In genomic region chr10:63629363-63630084, GRCh38 we compare ENCODE assay signal across 1 cellular context.
TF ChIP-seq lines count a peak whose summit lies in the region.

No MANE protein-coding gene starts in this region.

TF ChIP-seq in HepG2, 621 proteins besides CTCF, POLR2A, EP300 and RAD21 (continued from another document and continues in another):
- TF ChIP-seq, protein P1, sequence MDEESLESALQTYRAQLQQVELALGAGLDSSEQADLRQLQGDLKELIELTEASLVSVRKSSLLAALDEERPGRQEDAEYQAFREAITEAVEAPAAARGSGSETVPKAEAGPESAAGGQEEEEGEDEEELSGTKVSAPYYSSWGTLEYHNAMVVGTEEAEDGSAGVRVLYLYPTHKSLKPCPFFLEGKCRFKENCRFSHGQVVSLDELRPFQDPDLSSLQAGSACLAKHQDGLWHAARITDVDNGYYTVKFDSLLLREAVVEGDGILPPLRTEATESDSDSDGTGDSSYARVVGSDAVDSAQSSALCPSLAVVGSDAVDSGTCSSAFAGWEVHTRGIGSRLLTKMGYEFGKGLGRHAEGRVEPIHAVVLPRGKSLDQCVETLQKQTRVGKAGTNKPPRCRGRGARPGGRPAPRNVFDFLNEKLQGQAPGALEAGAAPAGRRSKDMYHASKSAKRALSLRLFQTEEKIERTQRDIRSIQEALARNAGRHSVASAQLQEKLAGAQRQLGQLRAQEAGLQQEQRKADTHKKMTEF (CRISPR knock-in tag; IDR thresholded peaks at IDR 0.05) = peak; percentile 32; the same call in 1 of the 2 replicates
- TF ChIP-seq ZNF180 (CRISPR knock-in tag; IDR thresholded peaks at IDR 0.05; ENCODE audit: borderline replicate concordance, low read depth) = no peak
- TF ChIP-seq ZNF512 (CRISPR knock-in tag; IDR thresholded peaks at IDR 0.05) = no peak
- TF ChIP-seq ZNF580 (CRISPR knock-in tag; IDR thresholded peaks at IDR 0.05; ENCODE audit: borderline replicate concordance, low read depth) = no peak
- no peak for TF ChIP-seq NR3C1 (CRISPR knock-in tag; IDR thresholded peaks at IDR 0.05)
- peak; percentile 34; the same call in 1 of the 2 replicates for TF ChIP-seq KDM5A (IDR thresholded peaks at IDR 0.05; ENCODE audit: borderline replicate concordance, low read length)
- no peak for TF ChIP-seq ZNF280D (CRISPR knock-in tag; IDR thresholded peaks at IDR 0.05)
- no peak for TF ChIP-seq RFXAP (CRISPR knock-in tag; IDR thresholded peaks at IDR 0.05; ENCODE audit: borderline replicate concordance)
- TF ChIP-seq, protein P2, sequence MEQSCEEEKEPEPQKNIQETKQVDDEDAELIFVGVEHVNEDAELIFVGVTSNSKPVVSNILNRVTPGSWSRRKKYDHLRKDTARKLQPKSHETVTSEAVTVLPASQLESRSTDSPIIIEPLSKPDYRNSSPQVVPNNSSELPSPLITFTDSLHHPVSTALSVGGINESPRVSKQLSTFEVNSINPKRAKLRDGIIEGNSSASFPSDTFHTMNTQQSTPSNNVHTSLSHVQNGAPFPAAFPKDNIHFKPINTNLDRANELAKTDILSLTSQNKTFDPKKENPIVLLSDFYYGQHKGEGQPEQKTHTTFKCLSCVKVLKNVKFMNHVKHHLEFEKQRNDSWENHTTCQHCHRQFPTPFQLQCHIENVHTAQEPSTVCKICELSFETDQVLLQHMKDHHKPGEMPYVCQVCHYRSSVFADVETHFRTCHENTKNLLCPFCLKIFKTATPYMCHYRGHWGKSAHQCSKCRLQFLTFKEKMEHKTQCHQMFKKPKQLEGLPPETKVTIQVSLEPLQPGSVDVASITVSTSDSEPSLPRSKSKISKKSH (CRISPR knock-in tag; IDR thresholded peaks at IDR 0.05; ENCODE audit: borderline replicate concordance) = no peak; the same call in 1 of the 2 replicates
- TF ChIP-seq ZNF614 (CRISPR knock-in tag; IDR thresholded peaks at IDR 0.05; ENCODE audit: borderline replicate concordance) = peak; percentile 41; the same call in 1 of the 2 replicates
- no peak for TF ChIP-seq MLX (CRISPR knock-in tag; IDR thresholded peaks at IDR 0.05)
- no peak for TF ChIP-seq NCOA1 (CRISPR knock-in tag; IDR thresholded peaks at IDR 0.05)
- TF ChIP-seq KDM5B (CRISPR knock-in tag; IDR thresholded peaks at IDR 0.05; ENCODE audit: borderline replicate concordance) = 0 out of 2 replicates have a peak, but pooled peaks have one; percentile 64
- no peak for TF ChIP-seq SP140L (CRISPR knock-in tag; IDR thresholded peaks at IDR 0.05; ENCODE audit: borderline replicate concordance)
- TF ChIP-seq EED (CRISPR knock-in tag; IDR thresholded peaks at IDR 0.05) = peak; percentile 41; the same call in 1 of the 2 replicates
- no peak for TF ChIP-seq ZNF143 (CRISPR knock-in tag; IDR thresholded peaks at IDR 0.05)
- no peak for TF ChIP-seq ZNF446 (CRISPR knock-in tag; IDR thresholded peaks at IDR 0.05)
- no peak for TF ChIP-seq ZNF775 (CRISPR knock-in tag; IDR thresholded peaks at IDR 0.05; ENCODE audit: borderline replicate concordance)
- TF ChIP-seq ZNF558 (CRISPR knock-in tag; IDR thresholded peaks at IDR 0.05; ENCODE audit: borderline replicate concordance) = no peak
- no peak for TF ChIP-seq REXO4 (CRISPR knock-in tag; IDR thresholded peaks at IDR 0.05; ENCODE audit: borderline replicate concordance)
- TF ChIP-seq ZFP36 (IDR thresholded peaks at IDR 0.05; ENCODE audit: borderline replicate concordance, low read depth, low read length, partially characterized antibody) = no peak
- TF ChIP-seq, protein P3, sequence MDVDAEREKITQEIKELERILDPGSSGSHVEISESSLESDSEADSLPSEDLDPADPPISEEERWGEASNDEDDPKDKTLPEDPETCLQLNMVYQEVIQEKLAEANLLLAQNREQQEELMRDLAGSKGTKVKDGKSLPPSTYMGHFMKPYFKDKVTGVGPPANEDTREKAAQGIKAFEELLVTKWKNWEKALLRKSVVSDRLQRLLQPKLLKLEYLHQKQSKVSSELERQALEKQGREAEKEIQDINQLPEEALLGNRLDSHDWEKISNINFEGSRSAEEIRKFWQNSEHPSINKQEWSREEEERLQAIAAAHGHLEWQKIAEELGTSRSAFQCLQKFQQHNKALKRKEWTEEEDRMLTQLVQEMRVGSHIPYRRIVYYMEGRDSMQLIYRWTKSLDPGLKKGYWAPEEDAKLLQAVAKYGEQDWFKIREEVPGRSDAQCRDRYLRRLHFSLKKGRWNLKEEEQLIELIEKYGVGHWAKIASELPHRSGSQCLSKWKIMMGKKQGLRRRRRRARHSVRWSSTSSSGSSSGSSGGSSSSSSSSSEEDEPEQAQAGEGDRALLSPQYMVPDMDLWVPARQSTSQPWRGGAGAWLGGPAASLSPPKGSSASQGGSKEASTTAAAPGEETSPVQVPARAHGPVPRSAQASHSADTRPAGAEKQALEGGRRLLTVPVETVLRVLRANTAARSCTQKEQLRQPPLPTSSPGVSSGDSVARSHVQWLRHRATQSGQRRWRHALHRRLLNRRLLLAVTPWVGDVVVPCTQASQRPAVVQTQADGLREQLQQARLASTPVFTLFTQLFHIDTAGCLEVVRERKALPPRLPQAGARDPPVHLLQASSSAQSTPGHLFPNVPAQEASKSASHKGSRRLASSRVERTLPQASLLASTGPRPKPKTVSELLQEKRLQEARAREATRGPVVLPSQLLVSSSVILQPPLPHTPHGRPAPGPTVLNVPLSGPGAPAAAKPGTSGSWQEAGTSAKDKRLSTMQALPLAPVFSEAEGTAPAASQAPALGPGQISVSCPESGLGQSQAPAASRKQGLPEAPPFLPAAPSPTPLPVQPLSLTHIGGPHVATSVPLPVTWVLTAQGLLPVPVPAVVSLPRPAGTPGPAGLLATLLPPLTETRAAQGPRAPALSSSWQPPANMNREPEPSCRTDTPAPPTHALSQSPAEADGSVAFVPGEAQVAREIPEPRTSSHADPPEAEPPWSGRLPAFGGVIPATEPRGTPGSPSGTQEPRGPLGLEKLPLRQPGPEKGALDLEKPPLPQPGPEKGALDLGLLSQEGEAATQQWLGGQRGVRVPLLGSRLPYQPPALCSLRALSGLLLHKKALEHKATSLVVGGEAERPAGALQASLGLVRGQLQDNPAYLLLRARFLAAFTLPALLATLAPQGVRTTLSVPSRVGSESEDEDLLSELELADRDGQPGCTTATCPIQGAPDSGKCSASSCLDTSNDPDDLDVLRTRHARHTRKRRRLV (CRISPR knock-in tag; IDR thresholded peaks at IDR 0.05) = no peak
- TF ChIP-seq, protein P4, sequence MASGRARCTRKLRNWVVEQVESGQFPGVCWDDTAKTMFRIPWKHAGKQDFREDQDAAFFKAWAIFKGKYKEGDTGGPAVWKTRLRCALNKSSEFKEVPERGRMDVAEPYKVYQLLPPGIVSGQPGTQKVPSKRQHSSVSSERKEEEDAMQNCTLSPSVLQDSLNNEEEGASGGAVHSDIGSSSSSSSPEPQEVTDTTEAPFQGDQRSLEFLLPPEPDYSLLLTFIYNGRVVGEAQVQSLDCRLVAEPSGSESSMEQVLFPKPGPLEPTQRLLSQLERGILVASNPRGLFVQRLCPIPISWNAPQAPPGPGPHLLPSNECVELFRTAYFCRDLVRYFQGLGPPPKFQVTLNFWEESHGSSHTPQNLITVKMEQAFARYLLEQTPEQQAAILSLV (CRISPR knock-in tag; IDR thresholded peaks at IDR 0.05; ENCODE audit: borderline replicate concordance) = peak; percentile 50; the same call in 1 of the 2 replicates
- TF ChIP-seq CHD2 (IDR thresholded peaks at IDR 0.05; ENCODE audit: low read depth, low read length) = no peak
- TF ChIP-seq HBP1 (CRISPR knock-in tag; IDR thresholded peaks at IDR 0.05; ENCODE audit: low read depth) = no peak
- TF ChIP-seq GMEB1 (CRISPR knock-in tag; IDR thresholded peaks at IDR 0.05; ENCODE audit: borderline replicate concordance) = no peak
- 0 out of 2 replicates have a peak, but pooled peaks have one; percentile 26 for TF ChIP-seq MAX (IDR thresholded peaks at IDR 0.05)
- TF ChIP-seq, protein P5, sequence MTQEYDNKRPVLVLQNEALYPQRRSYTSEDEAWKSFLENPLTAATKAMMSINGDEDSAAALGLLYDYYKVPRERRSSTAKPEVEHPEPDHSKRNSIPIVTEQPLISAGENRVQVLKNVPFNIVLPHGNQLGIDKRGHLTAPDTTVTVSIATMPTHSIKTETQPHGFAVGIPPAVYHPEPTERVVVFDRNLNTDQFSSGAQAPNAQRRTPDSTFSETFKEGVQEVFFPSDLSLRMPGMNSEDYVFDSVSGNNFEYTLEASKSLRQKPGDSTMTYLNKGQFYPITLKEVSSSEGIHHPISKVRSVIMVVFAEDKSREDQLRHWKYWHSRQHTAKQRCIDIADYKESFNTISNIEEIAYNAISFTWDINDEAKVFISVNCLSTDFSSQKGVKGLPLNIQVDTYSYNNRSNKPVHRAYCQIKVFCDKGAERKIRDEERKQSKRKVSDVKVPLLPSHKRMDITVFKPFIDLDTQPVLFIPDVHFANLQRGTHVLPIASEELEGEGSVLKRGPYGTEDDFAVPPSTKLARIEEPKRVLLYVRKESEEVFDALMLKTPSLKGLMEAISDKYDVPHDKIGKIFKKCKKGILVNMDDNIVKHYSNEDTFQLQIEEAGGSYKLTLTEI (CRISPR knock-in tag; conservative IDR thresholded peaks at IDR 0.05) = no peak
- no peak for TF ChIP-seq ZNF24 (IDR thresholded peaks at IDR 0.05)
- TF ChIP-seq CAMTA2 (CRISPR knock-in tag; IDR thresholded peaks at IDR 0.05; ENCODE audit: borderline replicate concordance) = no peak; the same call in 1 of the 2 replicates
- no peak for TF ChIP-seq CEBPB (IDR thresholded peaks at IDR 0.05; ENCODE audit: borderline replicate concordance, low read depth, low read length)
